ENCODE assay signal across 3 cellular contexts in genomic region chr17:13970531-13970930, GRCh38.
TF ChIP-seq lines count a peak whose summit lies in the region.

No MANE protein-coding gene starts in this region.

TF ChIP-seq in A549, 52 proteins besides CTCF, POLR2A, EP300 and RAD21 (continued from another document):
- no peak for TF ChIP-seq ZC3H11A (IDR thresholded peaks at IDR 0.05)
- TF ChIP-seq REST (IDR thresholded peaks at IDR 0.05) = no peak
- TF ChIP-seq JUN (IDR thresholded peaks at IDR 0.05) = no peak
- TF ChIP-seq BCL3 (IDR thresholded peaks at IDR 0.05) = no peak

TF ChIP-seq in GM23338, 12 proteins besides CTCF, POLR2A, EP300 and RAD21 (continued from another document):
- TF ChIP-seq REST (IDR thresholded peaks at IDR 0.05; ENCODE audit: unreplicated experiment) (no peak), POLR2AphosphoS5 (IDR thresholded peaks at IDR 0.05; ENCODE audit: low read depth) (no peak), ZNF462 (CRISPR knock-in tag; IDR thresholded peaks at IDR 0.05) (no peak), EZH2 (IDR thresholded peaks at IDR 0.05; ENCODE audit: low read depth, unreplicated experiment) (no peak), ETS1 (IDR thresholded peaks at IDR 0.05) (no peak), EZH2phosphoT487 (IDR thresholded peaks at IDR 0.05; ENCODE audit: unreplicated experiment) (no peak), STAT1 (IDR thresholded peaks at IDR 0.05; ENCODE audit: unreplicated experiment) (no peak)

TF ChIP-seq in WTC11, 78 proteins besides CTCF, POLR2A, EP300 and RAD21 (continued from another document):
- no peak for TF ChIP-seq HMGXB4 (CRISPR knock-in tag; IDR thresholded peaks at IDR 0.05)
- no peak for TF ChIP-seq ATF6 (CRISPR knock-in tag; IDR thresholded peaks at IDR 0.05)
- no peak for TF ChIP-seq ARID4B (CRISPR knock-in tag; IDR thresholded peaks at IDR 0.05; ENCODE audit: borderline replicate concordance)
